Comparison of ENCODE assay signal across 8 cellular contexts in the genomic region with DNA sequence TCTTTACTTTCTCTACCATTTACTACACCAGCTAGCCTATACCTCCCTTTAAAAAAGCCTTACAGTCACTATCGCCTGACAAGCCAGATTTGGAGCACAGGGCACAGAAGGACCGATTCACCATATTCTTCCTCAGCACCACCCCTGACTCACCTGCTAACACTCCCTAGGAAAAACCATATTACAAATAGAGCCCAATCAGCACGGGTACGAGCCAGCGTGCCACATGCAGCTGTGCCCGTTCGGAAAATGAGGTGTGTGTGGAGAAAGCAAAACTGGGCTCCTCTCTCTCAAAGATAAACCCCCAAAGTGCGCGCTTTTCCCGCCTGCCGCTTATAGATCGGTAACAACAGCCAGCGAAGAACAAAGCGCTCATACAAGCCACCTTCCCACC. TPM values are rescaled to one million over a fixed set of nuclear protein-coding genes. Genes with fewer than 3 reads are reported as not detected.
DNase-seq lines count a peak whose midpoint lies in the region; ATAC-seq and TF ChIP-seq lines count a peak whose summit lies in the region.

No MANE protein-coding gene starts in this region.

- no peak for ATAC-seq in stimulated activated naive CD8-positive, alpha-beta T cell treated with anti-CD3 and anti-CD28 coated beads, Interleukin-15, amount 100 ng/mL, for 72 hours

- H3K9me3 Mint-ChIP-seq in HFFc6, result no peaks in the 10 kb centered on the region
- no peaks in the 10 kb centered on the region for H3K9me3 Mint-ChIP-seq in activated naive CD8-positive, alpha-beta T cell (ENCODE audit: low read depth)
- peaks cover 0 to 5% of the 10 kb centered on the region in 2 donors for H3K9me3 Mint-ChIP-seq in stimulated activated naive CD8-positive, alpha-beta T cell treated with anti-CD3 and anti-CD28 coated beads, Interleukin-15, amount 100 ng/mL, for 72 hours

- no peak overlapping the region for H3K27ac ChIP-seq in AG04450 (ENCODE audit: low read depth, low read length)

- H3K27me3 Mint-ChIP-seq in HFFc6 (ENCODE audit: insufficient read depth), result peaks cover 8% of the 10 kb centered on the region
- H3K27me3 Mint-ChIP-seq in activated naive CD8-positive, alpha-beta T cell, result no peaks in the 10 kb centered on the region
- H3K27me3 Mint-ChIP-seq in stimulated activated naive CD8-positive, alpha-beta T cell treated with anti-CD3 and anti-CD28 coated beads, Interleukin-15, amount 100 ng/mL, for 72 hours, result no peaks in the 10 kb centered on the region

- H3K9me3 ChIP-seq in AG04450 (ENCODE audit: control insufficient read depth, insufficient read depth, low read length), result peaks cover 6% of the 10 kb centered on the region; the same call in 1 of the 2 replicates

- no peak for DNase-seq in AG04450 (ENCODE audit: low read depth, low spot score)
- no peak for DNase-seq in HFFc6
- DNase-seq in iris pigment epithelial cell (ENCODE audit: low read depth), result peak; percentile 6
- DNase-seq in stimulated activated naive CD8-positive, alpha-beta T cell treated with anti-CD3 and anti-CD28 coated beads, Interleukin-15, amount 100 ng/mL, for 72 hours, result no peak
- no peak for DNase-seq in NCI-H1105 (lab: John Stamatoyannopoulos, UW)
- DNase-seq in ACHN, result no peak
- no peak for DNase-seq in NCI-H2029 (lab: John Stamatoyannopoulos, UW)

- peak overlapping the region; percentile 99 for H3K27ac Mint-ChIP-seq in HFFc6
- H3K27ac Mint-ChIP-seq in activated naive CD8-positive, alpha-beta T cell, result peak overlapping the region; percentile 98
- H3K27ac Mint-ChIP-seq in stimulated activated naive CD8-positive, alpha-beta T cell treated with anti-CD3 and anti-CD28 coated beads, Interleukin-15, amount 100 ng/mL, for 72 hours, result peak overlapping the region; percentile 99

- CTCF ChIA-PET in AG04450 (lab: Charles Lee), result interaction anchor here (1.1 kb wide), 1 partner anchor 36 kb away, joined by 5 read pairs; no protein-coding TSS in a partner anchor

- peak overlapping the region; percentile 92 for H3K4me3 Mint-ChIP-seq in HFFc6
- peak overlapping the region; percentile 98 for H3K4me3 Mint-ChIP-seq in activated naive CD8-positive, alpha-beta T cell
- peak overlapping the region; percentile 87 to 91 for H3K4me3 Mint-ChIP-seq in stimulated activated naive CD8-positive, alpha-beta T cell treated with anti-CD3 and anti-CD28 coated beads, Interleukin-15, amount 100 ng/mL, for 72 hours

- H3K27me3 ChIP-seq in AG04450 (ENCODE audit: control insufficient read depth, insufficient read depth, low read length), result no peaks in the 10 kb centered on the region

- peaks cover 56% of the 10 kb centered on the region for H3K36me3 Mint-ChIP-seq in HFFc6 (ENCODE audit: low read depth)
- peaks cover 37% of the 10 kb centered on the region for H3K36me3 Mint-ChIP-seq in activated naive CD8-positive, alpha-beta T cell

- H3K4me1 Mint-ChIP-seq in HFFc6 (ENCODE audit: low read depth), result peaks cover 60% of the 10 kb centered on the region
- peaks cover 56% of the 10 kb centered on the region for H3K4me1 Mint-ChIP-seq in activated naive CD8-positive, alpha-beta T cell (ENCODE audit: low read depth)
- peaks cover 60% of the 10 kb centered on the region for H3K4me1 Mint-ChIP-seq in stimulated activated naive CD8-positive, alpha-beta T cell treated with anti-CD3 and anti-CD28 coated beads, Interleukin-15, amount 100 ng/mL, for 72 hours

- H3K4me3 ChIP-seq in AG04450 (ENCODE audit: low read depth, low read length), result peak overlapping the region; percentile 99

- in situ Hi-C loops in ACHN (cut with HindIII; ENCODE audit: low pct_ligation_motif_present, low pct_unique_long_range_greater_than_20kb, low sequenced_read_pairs), result no loop called here

- POLR2A ChIA-PET in AG04450 (lab: Yijun Ruan, JAX), result interaction anchor here (9.2 kb wide), 1 partner anchor 35 kb away, joined by 582 read pairs; no protein-coding TSS in a partner anchor

- TF ChIP-seq CTCF in AG04450 (IDR thresholded peaks at IDR 0.05; ENCODE audit: low read depth, low read length) (no peak), HFFc6 (IDR thresholded peaks at IDR 0.05) (no peak)

RNA-seq across cellular contexts. Expression of a gene that starts 1.2 kb away (rescaled TPM):
- polyA plus RNA-seq in AG04450 (2011; rRNA removed), result 38.5 and 40.4 TPM in 2 replicates
- polyA minus RNA-seq in AG04450 (2011; rRNA and poly(A)+ RNA removed), result 22.6 and 30.1 TPM in 2 replicates
- total RNA-seq in HFFc6 (2021; fragmentation: NEBNext Ultra II Directional; extraction: Animal tissue kit (Norgen Biotek cat#: 25700)), result 100 to 1,000 TPM; 122 to 139 (median 133) TPM

RNA-seq across cellular contexts. Expression of a gene that starts 47.9 kb away (rescaled TPM):
- 77.0 and 114 TPM in 2 replicates for polyA plus RNA-seq in AG04450 (2011; rRNA removed)
- polyA minus RNA-seq in AG04450 (2011; rRNA and poly(A)+ RNA removed), result 36.8 and 83.8 TPM in 2 replicates
- total RNA-seq in HFFc6 (2021; fragmentation: NEBNext Ultra II Directional; extraction: Animal tissue kit (Norgen Biotek cat#: 25700)), result 10 to 100 TPM; 60.9 to 69.3 (median 65.3) TPM
